ENCODE assay signal across 8 cellular contexts in genomic region chr16:84013787-84014569, GRCh38. TPM values are rescaled to one million over a fixed set of nuclear protein-coding genes. Genes with fewer than 3 reads are reported as not detected.
DNase-seq lines count a peak whose midpoint lies in the region; ATAC-seq and TF ChIP-seq lines count a peak whose summit lies in the region.

No MANE protein-coding gene starts in this region.

- in situ Hi-C loops in Caki2 (cut with HindIII; ENCODE audit: low pct_unique_long_range_greater_than_20kb, low sequenced_read_pairs) = no loop called here

- no peaks in the 10 kb centered on the region for H3K4me1 ChIP-seq in cardiac muscle cell (ENCODE audit: low read depth)

- DNase-seq in Caki2 (ENCODE audit: low read depth) (peak; percentile 100), GM20000 (ENCODE audit: low spot score) (peak; percentile 69), OCI-M1 (lab: John Stamatoyannopoulos, UW) (peak; percentile 100), activated T-cell treated with anti-CD3 and anti-CD28 coated beads for 4 hours (peak; percentile 9), cardiac muscle cell (ENCODE audit: low read depth in 1 of 2, low spot score in 1 of 2) (peak; percentile 41 to 85), GF-D8 (lab: John Stamatoyannopoulos, UW) (no peak)
- DNase-seq in stimulated activated CD4-positive, alpha-beta T cell treated with anti-CD3 and anti-CD28 coated beads, Interleukin-15, amount 100 ng/mL, for 48 hours (ENCODE audit: low read depth in 2 of 2) = peak; percentile 69 to 77

- no peaks in the 10 kb centered on the region for H3K36me3 ChIP-seq in cardiac muscle cell

- TF ChIP-seq CTCF in GM20000 (IDR thresholded peaks at IDR 0.05; ENCODE audit: extremely low read depth, missing control alignments) (no peak), cardiac muscle cell (IDR thresholded peaks at IDR 0.05; ENCODE audit: low read depth, low read length) (no peak)

- no peaks in the 10 kb centered on the region for H3K27me3 ChIP-seq in cardiac muscle cell

- H3K4me3 ChIP-seq in cardiac muscle cell = no peak overlapping the region

- peak; percentile 53 for ATAC-seq in HG03558 (IDR thresholded peaks at IDR 0.05; ENCODE audit: extremely low read depth, unreplicated experiment)

- H3K27ac ChIP-seq in cardiac muscle cell = no peak overlapping the region

- H3K9me3 ChIP-seq in cardiac muscle cell (ENCODE audit: low read depth) = no peaks in the 10 kb centered on the region

RNA-seq across cellular contexts. Expression of gene SLC38A8, which starts 28.6 kb away (rescaled TPM):
- total RNA-seq in Caki2 (2014; rRNA removed; shearing (Covaris generic); ENCODE audit: low replicate concordance) = not detected in 2 replicates
- not detected in 2 replicates for total RNA-seq in cardiac muscle cell
- not detected in 2 replicates for polyA plus RNA-seq in cardiac muscle cell

RNA-seq across cellular contexts. Expression of gene NECAB2, which starts 45.9 kb away (rescaled TPM):
- 0.81 TPM in 1 of 2 replicates, not detected in the other for total RNA-seq in Caki2 (2014; rRNA removed; shearing (Covaris generic); ENCODE audit: low replicate concordance)
- 0.63 and 2.7 TPM in 2 replicates for total RNA-seq in cardiac muscle cell
- 0.90 and 2.2 TPM in 2 replicates for polyA plus RNA-seq in cardiac muscle cell
